In genomic region chr20:45967551-45968080, GRCh38 we compare ENCODE assay signal across 15 cellular contexts. TPM values are rescaled to one million over a fixed set of nuclear protein-coding genes. Genes with fewer than 3 reads are reported as not detected.
"Had no signal": no experiment of that assay in that cellular context is flagged by ENCODE, and none has a peak within 500 bp of the region (broad histone marks: within the 10 kb centered on the region; RNA-seq: fewer than 3 reads in every experiment).

No MANE protein-coding gene starts in this region.

- ATAC-seq: natural killer cell had no signal

- H3K4me3 ChIP-seq: ascending aorta, hepatocyte, thyroid gland, uterus had no signal

- DNase-seq: activated CD4-positive, alpha-beta memory T cell treated with anti-CD3 and anti-CD28 coated beads, Interleukin-2, amount 10 ng/mL, durations not matched to agents 7 days and 5 days; activated CD4-positive, alpha-beta T cell treated with anti-CD3 and anti-CD28 coated beads for 1 hour; activated naive CD8-positive, alpha-beta T cell treated with anti-CD3 and anti-CD28 coated beads, Interleukin-2, amount 10 ng/mL, durations not matched to agents 7 days and 5 days; effector memory CD4-positive, alpha-beta T cell; kidney glomerular epithelial cell; mammary epithelial cell; natural killer cell; occipital lobe; small intestine; SW 1271; thyroid gland; uterus had no signal

- H3K27me3 ChIP-seq: ascending aorta, hepatocyte, thyroid gland, uterus had no signal

- H3K27ac ChIP-seq: ascending aorta, hepatocyte, thyroid gland, uterus had no signal

- H2AFZ ChIP-seq: hepatocyte had no signal

- H3K27ac Mint-ChIP-seq: activated CD4-positive, alpha-beta memory T cell treated with anti-CD3 and anti-CD28 coated beads, Interleukin-2, amount 10 ng/mL, durations not matched to agents 7 days and 5 days; activated naive CD8-positive, alpha-beta T cell treated with anti-CD3 and anti-CD28 coated beads, Interleukin-2, amount 10 ng/mL, durations not matched to agents 7 days and 5 days; natural killer cell had no signal

- H3K9me3 Mint-ChIP-seq: activated CD4-positive, alpha-beta memory T cell treated with anti-CD3 and anti-CD28 coated beads, Interleukin-2, amount 10 ng/mL, durations not matched to agents 7 days and 5 days; activated naive CD8-positive, alpha-beta T cell treated with anti-CD3 and anti-CD28 coated beads, Interleukin-2, amount 10 ng/mL, durations not matched to agents 7 days and 5 days had no signal

- H3K36me3 ChIP-seq: uterus had no signal

- H3K9me3 ChIP-seq: ascending aorta, thyroid gland, uterus had no signal

- H3K36me3 Mint-ChIP-seq: natural killer cell had no signal

- H3K4me2 ChIP-seq: hepatocyte had no signal

- H3K27me3 Mint-ChIP-seq: activated CD4-positive, alpha-beta memory T cell treated with anti-CD3 and anti-CD28 coated beads, Interleukin-2, amount 10 ng/mL, durations not matched to agents 7 days and 5 days; activated naive CD8-positive, alpha-beta T cell treated with anti-CD3 and anti-CD28 coated beads, Interleukin-2, amount 10 ng/mL, durations not matched to agents 7 days and 5 days had no signal

- H3K4me3 Mint-ChIP-seq: activated CD4-positive, alpha-beta memory T cell treated with anti-CD3 and anti-CD28 coated beads, Interleukin-2, amount 10 ng/mL, durations not matched to agents 7 days and 5 days; activated naive CD8-positive, alpha-beta T cell treated with anti-CD3 and anti-CD28 coated beads, Interleukin-2, amount 10 ng/mL, durations not matched to agents 7 days and 5 days; natural killer cell had no signal

RNA-seq across cellular contexts. Expression of gene MMP9, which starts 41.1 kb away (rescaled TPM):
- total RNA-seq: ascending aorta, occipital lobe, pulmonary artery endothelial cell had no signal
